In the genomic region with DNA sequence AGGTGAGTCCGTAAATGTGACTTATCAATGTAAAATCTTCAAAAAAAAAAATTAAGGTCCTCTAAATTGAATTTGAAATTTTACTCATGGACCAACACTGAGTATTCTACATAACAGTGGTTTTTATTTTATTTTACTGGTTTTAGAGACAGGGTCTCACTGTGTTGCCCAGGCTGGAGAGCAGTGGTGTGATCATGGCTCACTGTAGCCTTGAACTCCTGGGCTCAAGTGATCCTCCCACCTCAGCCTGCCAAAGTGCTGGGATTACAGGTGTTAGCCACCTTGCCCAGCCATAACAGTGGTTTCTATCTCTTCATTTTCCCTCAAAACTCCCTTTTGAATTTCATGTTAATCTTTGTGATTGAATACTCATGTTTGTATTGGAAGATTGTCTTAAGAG, we compare ENCODE assay signal across 5 cellular contexts. TPM values are rescaled to one million over a fixed set of nuclear protein-coding genes. Genes with fewer than 3 reads are reported as not detected.
"Had no signal": no experiment of that assay in that cellular context is flagged by ENCODE, and none has a peak within 500 bp of the region (broad histone marks: within the 10 kb centered on the region; RNA-seq: fewer than 3 reads in every experiment).

No MANE protein-coding gene starts in this region.

RNA-seq across cellular contexts. Expression of a gene that starts 33.9 kb away (rescaled TPM):
- total RNA-seq: gastroesophageal sphincter, left cardiac atrium, lower lobe of right lung, myocyte, renal cortical epithelial cell had no signal
